Comparison of ENCODE assay signal across 9 cellular contexts in genomic region chr15:78415284-78415683, GRCh38. TPM values are rescaled to one million over a fixed set of nuclear protein-coding genes. Genes with fewer than 3 reads are reported as not detected.
DNase-seq lines count a peak whose midpoint lies in the region; ATAC-seq and TF ChIP-seq lines count a peak whose summit lies in the region.
"Had no signal": no experiment of that assay in that cellular context is flagged by ENCODE, and none has a peak within 500 bp of the region (broad histone marks: within the 10 kb centered on the region; RNA-seq: fewer than 3 reads in every experiment).

No MANE protein-coding gene starts in this region.

- in situ Hi-C loops in astrocyte of the spinal cord (cut with HindIII; ENCODE audit: low sequenced_read_pairs): no loop called here

- H3K27me3 ChIP-seq in right cardiac atrium (ENCODE audit: control insufficient read depth, insufficient read depth): no peaks in the 10 kb centered on the region

- no peak for DNase-seq in GM10266 (ENCODE audit: extremely low spot score)
- DNase-seq in NCI-H2029 treated with DMSO at 0.1 percent for 48 hours (lab: John Stamatoyannopoulos, UW): peak; percentile 74
- peak; percentile 22 for DNase-seq in astrocyte of the spinal cord (ENCODE audit: low read depth, low spot score)
- DNase-seq in nephron progenitor cell: no peak
- no peak for DNase-seq in 8988T
- DNase-seq in NCI-H446 treated with DMSO at 0.1 percent for 48 hours (lab: John Stamatoyannopoulos, UW): no peak
- no peak for DNase-seq in right cardiac atrium
- DNase-seq: activated CD4-positive, alpha-beta T cell treated with anti-CD3 and anti-CD28 coated beads for 4 hours had no signal

- WGBS in right cardiac atrium: 61% methylated on average over 4 of the region's 4 CpGs

- no peak for ATAC-seq in HG02798 (IDR thresholded peaks at IDR 0.05; ENCODE audit: poor library complexity, unreplicated experiment)
- no peak for ATAC-seq in right cardiac atrium

- H3K4me1 ChIP-seq in right cardiac atrium (ENCODE audit: control insufficient read depth, insufficient read depth, low read length): no peaks in the 10 kb centered on the region

- H3K36me3 Mint-ChIP-seq in nephron progenitor cell (ENCODE audit: low read depth): no peaks in the 10 kb centered on the region

- intact Hi-C loops in right cardiac atrium (cut with DNase I): no loop called here

- H3K9me3 Mint-ChIP-seq in nephron progenitor cell: peaks cover 15% of the 10 kb centered on the region

- no peaks in the 10 kb centered on the region for H3K9me3 ChIP-seq in right cardiac atrium (ENCODE audit: control insufficient read depth, low read length)

- peaks cover 57% of the 10 kb centered on the region for H3K27me3 Mint-ChIP-seq in nephron progenitor cell (ENCODE audit: low read depth, poor library complexity)

- H3K4me1 Mint-ChIP-seq in nephron progenitor cell: peaks cover 6% of the 10 kb centered on the region

- TF ChIP-seq CTCF in GM10266 (IDR thresholded peaks at IDR 0.05; ENCODE audit: control insufficient read depth, insufficient read depth, low read depth, missing control alignments) (peak; percentile 8), astrocyte of the spinal cord (IDR thresholded peaks at IDR 0.05; ENCODE audit: low read depth, low read length) (peak; percentile 38), nephron progenitor cell (IDR thresholded peaks at IDR 0.05) (peak; percentile 17)

- no peak overlapping the region for H3K27ac Mint-ChIP-seq in nephron progenitor cell

- H3K4me3 ChIP-seq in astrocyte of the spinal cord (ENCODE audit: low read depth, low read length) (no peak overlapping the region), right cardiac atrium (ENCODE audit: low read length) (no peak overlapping the region)

- no peak overlapping the region for H3K4me3 Mint-ChIP-seq in nephron progenitor cell

- H3K27ac ChIP-seq in right cardiac atrium (ENCODE audit: low read length): no peak overlapping the region

RNA-seq across cellular contexts. Expression of gene IREB2, which starts 22.7 kb away (rescaled TPM):
- total RNA-seq in right cardiac atrium: 10 to 100 TPM; 25.4 to 35.0 (median 29.1) TPM
- 7.9 TPM for polyA plus RNA-seq in right cardiac atrium

Comparison
In these comparisons a context has a peak if more than half of its experiments do, and no peak if none do; other contexts are left out.
1. DNase-seq: peak in NCI-H2029 treated with DMSO at 0.1 percent for 48 hours (single experiment) and astrocyte of the spinal cord (single experiment); none in GM10266 (single experiment), nephron progenitor cell (single experiment), 8988T (single experiment), NCI-H446 treated with DMSO at 0.1 percent for 48 hours (single experiment) and right cardiac atrium (0 of 3).
2. Peak in every context shown above with its lines, with median percentiles within 50 percentile points of each other: CTCF ChIP-seq.